ENCODE assay signal across 30 cellular contexts in genomic region chr6:25671652-25672051, GRCh38. TPM values are rescaled to one million over a fixed set of nuclear protein-coding genes. Genes with fewer than 3 reads are reported as not detected.
"Had no signal": no experiment of that assay in that cellular context is flagged by ENCODE, and none has a peak within 500 bp of the region (broad histone marks: within the 10 kb centered on the region; RNA-seq: fewer than 3 reads in every experiment).

No MANE protein-coding gene starts in this region.

- H3K9me3 ChIP-seq: adrenal gland, breast epithelium, MG63, SJCRH30, SK-N-SH had no signal

- H3K4me3 ChIP-seq: adrenal gland, breast epithelium, MG63, SJCRH30 had no signal

- H3K9ac ChIP-seq: SK-N-SH had no signal

- H3K36me3 ChIP-seq: adrenal gland, breast epithelium, MG63, SJCRH30, WERI-Rb-1 had no signal

- DNase-seq: activated CD4-positive, alpha-beta memory T cell treated with anti-CD3 and anti-CD28 coated beads, Interleukin-2, amount 10 ng/mL, durations not matched to agents 7 days and 5 days; activated CD4-positive, alpha-beta T cell treated with anti-CD3 and anti-CD28 coated beads for 36 hours; activated CD4-positive, alpha-beta T cell treated with anti-CD3 and anti-CD28 coated beads, Interleukin-2, amount 50 U/mL, for 1 hour; activated gamma-delta T cell; activated naive CD4-positive, alpha-beta T cell treated with anti-CD3 and anti-CD28 coated beads for 36 hours; activated T-cell treated with anti-CD3 and anti-CD28 coated beads for 4 hours; activated T-cell treated with anti-CD3 and anti-CD28 coated beads, Interleukin-2, amount 50 U/mL, for 48 hours; adrenal gland; anterior cingulate cortex; MG63; NCI-H1105 treated with DMSO at 0.1 percent for 48 hours; NCI-H1436 treated with DMSO at 0.1 percent for 48 hours; NCI-H187; NCI-H2081; NCI-H226; NCI-H526; NCI-H774; RPMI8226; SJCRH30; SK-N-SH; T-helper 1 cell had no signal

- ATAC-seq: activated CD4-positive, alpha-beta T cell treated with anti-CD3 and anti-CD28 coated beads for 36 hours; activated T-helper 17 cell treated with anti-CD3 and anti-CD28 coated beads, Interleukin-2, amount 50 U/mL, for 72 hours; Panc1; Right ventricle myocardium inferior had no signal

- H3K9me2 ChIP-seq: SK-N-SH had no signal

- H3K4me1 ChIP-seq: adrenal gland, breast epithelium, SJCRH30 had no signal

- H3K4me2 ChIP-seq: SK-N-SH had no signal

- H3K27me3 ChIP-seq: adrenal gland, breast epithelium, MG63, SJCRH30 had no signal

- H3K27ac ChIP-seq: adrenal gland, breast epithelium, SJCRH30, WERI-Rb-1 had no signal

RNA-seq across cellular contexts. Expression of gene SCGN, which starts 19.6 kb away (rescaled TPM):
- total RNA-seq: activated CD4-positive, alpha-beta memory T cell treated with anti-CD3 and anti-CD28 coated beads, Interleukin-2, amount 10 ng/mL, durations not matched to agents 7 days and 5 days; activated CD4-positive, alpha-beta T cell treated with anti-CD3 and anti-CD28 coated beads for 36 hours; activated CD8-positive, alpha-beta memory T cell treated with anti-CD3 and anti-CD28 coated beads for 36 hours; activated naive CD4-positive, alpha-beta T cell treated with anti-CD3 and anti-CD28 coated beads for 36 hours; activated T-helper 17 cell treated with anti-CD3 and anti-CD28 coated beads, Interleukin-2, amount 50 U/mL, for 72 hours; NCI-H460; OCI-LY7; SJCRH30; T-helper 2 cell treated with Interferon-gamma antibody and Interleukin-4, amounts not matched to agents 100 ng/mL and 5 ng/mL, for 36 hours had no signal
- polyA plus RNA-seq: SK-N-SH had no signal
